ENCODE assay signal across 16 cellular contexts in the genomic region with DNA sequence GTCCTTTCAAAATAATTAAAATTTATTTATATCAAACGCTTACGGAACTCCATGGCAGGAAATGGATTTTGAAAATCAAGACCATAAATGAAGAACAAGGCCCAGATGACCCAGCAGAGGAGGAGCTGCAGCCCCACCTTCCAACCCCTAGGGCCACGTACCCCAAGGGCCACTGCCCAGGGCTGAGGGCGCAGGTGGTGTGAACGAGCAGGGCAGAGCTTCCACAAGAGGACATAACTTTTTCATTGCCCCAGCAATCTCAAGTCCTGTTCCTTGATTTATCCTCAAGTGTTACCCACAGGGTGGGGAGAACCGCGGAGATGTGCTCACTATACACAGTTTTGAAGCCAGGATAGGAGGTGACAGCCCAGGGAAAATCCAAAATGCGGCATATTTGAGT. TPM values are rescaled to one million over a fixed set of nuclear protein-coding genes. Genes with fewer than 3 reads are reported as not detected.
DNase-seq lines count a peak whose midpoint lies in the region; ATAC-seq and TF ChIP-seq lines count a peak whose summit lies in the region.
"Had no signal": no experiment of that assay in that cellular context is flagged by ENCODE, and none has a peak within 500 bp of the region (broad histone marks: within the 10 kb centered on the region; RNA-seq: fewer than 3 reads in every experiment).

No MANE protein-coding gene starts in this region.

- H3K27ac ChIP-seq in Peyer's patch (no peak overlapping the region), suprapubic skin (no peak overlapping the region), GM23338 (ENCODE audit: low read depth) (no peak overlapping the region)
- H3K27ac ChIP-seq: GM23248 had no signal

- DNase-seq in Peyer's patch: peak in 2 of 3 donors; percentile 8 to 24
- DNase-seq in chondrocyte (ENCODE audit: low spot score): peak; percentile 40
- peak; percentile 21 for DNase-seq in sciatic nerve (ENCODE audit: low spot score)
- DNase-seq in suprapubic skin (ENCODE audit: low spot score in 2 of 2): peak; percentile 38 to 47
- DNase-seq in DMS 273 (lab: John Stamatoyannopoulos, UW; ENCODE audit: unreplicated experiment): no peak
- no peak for DNase-seq in SKM-1 (lab: John Stamatoyannopoulos, UW; ENCODE audit: unreplicated experiment)
- DNase-seq in GM23338 (ENCODE audit: low spot score): no peak
- DNase-seq: C1 segment of cervical spinal cord; Calu3; CD4-positive, alpha-beta memory T cell; COR-L47; DMS153; DND-41; GM23248; H9 had no signal

- no peaks in the 10 kb centered on the region for H3F3A ChIP-seq in GM23338 (replicated peaks; ENCODE audit: low read depth)

- intact Hi-C loops in sciatic nerve (cut with DNase I): no loop called here

- H3K36me3 Mint-ChIP-seq in chondrocyte (ENCODE audit: low read depth) (peaks cover 28% of the 10 kb centered on the region), GM23338 (ENCODE audit: low read depth) (peaks cover 33% of the 10 kb centered on the region)

- H3K4me3 Mint-ChIP-seq in chondrocyte (ENCODE audit: unreplicated experiment) (no peak overlapping the region), GM23338 (no peak overlapping the region)
- H3K4me3 Mint-ChIP-seq: CD4-positive, alpha-beta memory T cell; H9 had no signal

- no peak overlapping the region for H3K4me2 ChIP-seq in GM23338

- H3K27me3 Mint-ChIP-seq in chondrocyte (ENCODE audit: low read depth): no peaks in the 10 kb centered on the region
- peaks cover 13% of the 10 kb centered on the region for H3K27me3 Mint-ChIP-seq in GM23338 (ENCODE audit: insufficient read depth, low read depth, poor library complexity)

- H3K9me2 ChIP-seq in GM23338 (ENCODE audit: insufficient read depth): no peaks in the 10 kb centered on the region; the same call in 1 of the 2 replicates

- H3K36me3 ChIP-seq in Peyer's patch (peaks cover 0 to 31% (median 0%) of the 10 kb centered on the region in 3 donors), suprapubic skin (peaks cover 13% of the 10 kb centered on the region), GM23338 (ENCODE audit: insufficient read depth) (peaks cover 4% of the 10 kb centered on the region; the same call in 1 of the 2 replicates)

- no peak for TF ChIP-seq POLR2A in Peyer's patch (IDR thresholded peaks at IDR 0.05)
- no peak for TF ChIP-seq POLR2A in suprapubic skin (IDR thresholded peaks at IDR 0.05)

- no peaks in the 10 kb centered on the region for H3K79me2 ChIP-seq in GM23338 (replicated peaks; ENCODE audit: insufficient read depth)

- H3K9me3 Mint-ChIP-seq in chondrocyte (ENCODE audit: low read depth) (peaks cover 23% of the 10 kb centered on the region), GM23338 (peaks cover 3% of the 10 kb centered on the region; the same call in 1 of the 3 replicates)
- H3K9me3 Mint-ChIP-seq: H9 had no signal

- no peaks in the 10 kb centered on the region for H3K4me1 ChIP-seq in Peyer's patch
- H3K4me1 ChIP-seq in suprapubic skin: no peaks in the 10 kb centered on the region
- no peaks in the 10 kb centered on the region for H3K4me1 ChIP-seq in GM23338 (ENCODE audit: insufficient read depth)

- H2AFZ ChIP-seq in GM23338: no peak overlapping the region
- H2AFZ ChIP-seq: GM23248 had no signal

- H3K27me3 ChIP-seq in Peyer's patch: no peaks in the 10 kb centered on the region
- H3K27me3 ChIP-seq in suprapubic skin: no peaks in the 10 kb centered on the region
- H3K27me3 ChIP-seq in GM23338 (ENCODE audit: insufficient read depth): no peaks in the 10 kb centered on the region

- H3K27ac Mint-ChIP-seq in chondrocyte (ENCODE audit: unreplicated experiment) (no peak overlapping the region), GM23338 (no peak overlapping the region)
- H3K27ac Mint-ChIP-seq: CD4-positive, alpha-beta memory T cell; H9 had no signal

- TF ChIP-seq CTCF in Peyer's patch (IDR thresholded peaks at IDR 0.05) (no peak), chondrocyte (IDR thresholded peaks at IDR 0.05) (no peak), suprapubic skin (IDR thresholded peaks at IDR 0.05) (no peak), GM23338 (conservative IDR thresholded peaks at IDR 0.05; ENCODE audit: low read depth in 2 of 2) (no peak)

- H4K20me1 ChIP-seq in GM23338 (replicated peaks; ENCODE audit: insufficient read depth): peaks cover 4% of the 10 kb centered on the region; the same call in 1 of the 2 replicates

- TF ChIP-seq EP300 in suprapubic skin (IDR thresholded peaks at IDR 0.05): no peak

- 93% methylated on average over 8 of the region's 8 CpGs for WGBS in suprapubic skin

- ATAC-seq in sciatic nerve (no peak), GM23338 (no peak)
- ATAC-seq: HCT116 had no signal

- H3K4me1 Mint-ChIP-seq in chondrocyte (ENCODE audit: low read depth): no peaks in the 10 kb centered on the region
- H3K4me1 Mint-ChIP-seq in GM23338: peaks cover 6% of the 10 kb centered on the region; the same call in 2 of the 3 replicates
- H3K4me1 Mint-ChIP-seq: CD4-positive, alpha-beta memory T cell had no signal

- H3K4me3 ChIP-seq in Peyer's patch (no peak overlapping the region), suprapubic skin (no peak overlapping the region), GM23338 (no peak overlapping the region)
- H3K4me3 ChIP-seq: GM23248 had no signal

- H3K9me3 ChIP-seq in Peyer's patch (no peaks in the 10 kb centered on the region), suprapubic skin (no peaks in the 10 kb centered on the region)

TF ChIP-seq in GM23338, 12 proteins besides CTCF, POLR2A, EP300 and RAD21 (continues in another document):
- TF ChIP-seq NANOG (IDR thresholded peaks at IDR 0.05; ENCODE audit: borderline replicate concordance) (no peak), STAT1 (IDR thresholded peaks at IDR 0.05; ENCODE audit: unreplicated experiment) (no peak), JUNB (IDR thresholded peaks at IDR 0.05; ENCODE audit: unreplicated experiment) (no peak), POLR2AphosphoS5 (IDR thresholded peaks at IDR 0.05; ENCODE audit: low read depth) (no peak), EZH2 (IDR thresholded peaks at IDR 0.05; ENCODE audit: low read depth, unreplicated experiment) (no peak), ZNF331 (CRISPR knock-in tag; IDR thresholded peaks at IDR 0.05; ENCODE audit: low read depth) (no peak)
- TF ChIP-seq, protein P1, sequence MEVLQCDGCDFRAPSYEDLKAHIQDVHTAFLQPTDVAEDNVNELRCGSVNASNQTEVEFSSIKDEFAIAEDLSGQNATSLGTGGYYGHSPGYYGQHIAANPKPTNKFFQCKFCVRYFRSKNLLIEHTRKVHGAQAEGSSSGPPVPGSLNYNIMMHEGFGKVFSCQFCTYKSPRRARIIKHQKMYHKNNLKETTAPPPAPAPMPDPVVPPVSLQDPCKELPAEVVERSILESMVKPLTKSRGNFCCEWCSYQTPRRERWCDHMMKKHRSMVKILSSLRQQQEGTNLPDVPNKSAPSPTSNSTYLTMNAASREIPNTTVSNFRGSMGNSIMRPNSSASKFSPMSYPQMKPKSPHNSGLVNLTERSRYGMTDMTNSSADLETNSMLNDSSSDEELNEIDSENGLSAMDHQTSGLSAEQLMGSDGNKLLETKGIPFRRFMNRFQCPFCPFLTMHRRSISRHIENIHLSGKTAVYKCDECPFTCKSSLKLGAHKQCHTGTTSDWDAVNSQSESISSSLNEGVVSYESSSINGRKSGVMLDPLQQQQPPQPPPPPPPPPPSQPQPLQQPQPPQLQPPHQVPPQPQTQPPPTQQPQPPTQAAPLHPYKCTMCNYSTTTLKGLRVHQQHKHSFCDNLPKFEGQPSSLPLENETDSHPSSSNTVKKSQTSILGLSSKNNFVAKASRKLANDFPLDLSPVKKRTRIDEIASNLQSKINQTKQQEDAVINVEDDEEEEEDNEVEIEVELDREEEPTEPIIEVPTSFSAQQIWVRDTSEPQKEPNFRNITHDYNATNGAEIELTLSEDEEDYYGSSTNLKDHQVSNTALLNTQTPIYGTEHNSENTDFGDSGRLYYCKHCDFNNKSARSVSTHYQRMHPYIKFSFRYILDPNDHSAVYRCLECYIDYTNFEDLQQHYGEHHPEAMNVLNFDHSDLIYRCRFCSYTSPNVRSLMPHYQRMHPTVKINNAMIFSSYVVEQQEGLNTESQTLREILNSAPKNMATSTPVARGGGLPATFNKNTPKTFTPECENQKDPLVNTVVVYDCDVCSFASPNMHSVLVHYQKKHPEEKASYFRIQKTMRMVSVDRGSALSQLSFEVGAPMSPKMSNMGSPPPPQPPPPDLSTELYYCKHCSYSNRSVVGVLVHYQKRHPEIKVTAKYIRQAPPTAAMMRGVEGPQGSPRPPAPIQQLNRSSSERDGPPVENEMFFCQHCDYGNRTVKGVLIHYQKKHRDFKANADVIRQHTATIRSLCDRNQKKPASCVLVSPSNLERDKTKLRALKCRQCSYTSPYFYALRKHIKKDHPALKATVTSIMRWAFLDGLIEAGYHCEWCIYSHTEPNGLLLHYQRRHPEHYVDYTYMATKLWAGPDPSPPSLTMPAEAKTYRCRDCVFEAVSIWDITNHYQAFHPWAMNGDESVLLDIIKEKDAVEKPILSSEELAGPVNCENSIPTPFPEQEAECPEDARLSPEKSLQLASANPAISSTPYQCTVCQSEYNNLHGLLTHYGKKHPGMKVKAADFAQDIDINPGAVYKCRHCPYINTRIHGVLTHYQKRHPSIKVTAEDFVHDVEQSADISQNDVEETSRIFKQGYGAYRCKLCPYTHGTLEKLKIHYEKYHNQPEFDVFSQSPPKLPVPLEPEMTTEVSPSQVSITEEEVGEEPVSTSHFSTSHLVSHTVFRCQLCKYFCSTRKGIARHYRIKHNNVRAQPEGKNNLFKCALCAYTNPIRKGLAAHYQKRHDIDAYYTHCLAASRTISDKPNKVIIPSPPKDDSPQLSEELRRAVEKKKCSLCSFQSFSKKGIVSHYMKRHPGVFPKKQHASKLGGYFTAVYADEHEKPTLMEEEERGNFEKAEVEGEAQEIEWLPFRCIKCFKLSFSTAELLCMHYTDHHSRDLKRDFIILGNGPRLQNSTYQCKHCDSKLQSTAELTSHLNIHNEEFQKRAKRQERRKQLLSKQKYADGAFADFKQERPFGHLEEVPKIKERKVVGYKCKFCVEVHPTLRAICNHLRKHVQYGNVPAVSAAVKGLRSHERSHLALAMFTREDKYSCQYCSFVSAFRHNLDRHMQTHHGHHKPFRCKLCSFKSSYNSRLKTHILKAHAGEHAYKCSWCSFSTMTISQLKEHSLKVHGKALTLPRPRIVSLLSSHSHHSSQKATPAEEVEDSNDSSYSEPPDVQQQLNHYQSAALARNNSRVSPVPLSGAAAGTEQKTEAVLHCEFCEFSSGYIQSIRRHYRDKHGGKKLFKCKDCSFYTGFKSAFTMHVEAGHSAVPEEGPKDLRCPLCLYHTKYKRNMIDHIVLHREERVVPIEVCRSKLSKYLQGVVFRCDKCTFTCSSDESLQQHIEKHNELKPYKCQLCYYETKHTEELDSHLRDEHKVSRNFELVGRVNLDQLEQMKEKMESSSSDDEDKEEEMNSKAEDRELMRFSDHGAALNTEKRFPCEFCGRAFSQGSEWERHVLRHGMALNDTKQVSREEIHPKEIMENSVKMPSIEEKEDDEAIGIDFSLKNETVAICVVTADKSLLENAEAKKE (CRISPR knock-in tag; IDR thresholded peaks at IDR 0.05): no peak

RNA-seq across cellular contexts. Expression of a gene that starts 42.8 kb away (rescaled TPM):
- total RNA-seq in Peyer's patch: 10 to 100 TPM in 3 of 4 donors, 1 to 10 TPM in 1; 6.6 to 16.8 (median 15.9) TPM
- 16.2 to 24.7 TPM (median 17.2 TPM) in 3 replicates for total RNA-seq in chondrocyte
- total RNA-seq in sciatic nerve: 21.2 TPM
- total RNA-seq in suprapubic skin: 10 to 100 TPM; 11.4 to 32.6 (median 21.1) TPM
- 30.6 and 37.2 TPM in 2 replicates for total RNA-seq in GM23338 (2014; rRNA removed; shearing (Covaris generic))
- polyA plus RNA-seq in GM23338 (2016; fragmentation: Nextera tagmentation; extraction: Ambion mirVana): 168 and 180 TPM in 2 replicates

Comparison
In these comparisons a context has a peak if more than half of its experiments do, and no peak if none do; other contexts are left out.
1. DNase-seq: peak in Peyer's patch (2 of 3), chondrocyte (single experiment), sciatic nerve (single experiment) and suprapubic skin (2 of 2); none in DMS 273 (single experiment), SKM-1 (single experiment) and GM23338 (single experiment).